ENCODE assay signal across 2 cellular contexts in genomic region chr10:91164520-91165065, GRCh38.
TF ChIP-seq lines count a peak whose summit lies in the region.

No MANE protein-coding gene starts in this region.

TF ChIP-seq in H1, 55 proteins besides CTCF, POLR2A, EP300 and RAD21:
- TF ChIP-seq CEBPB (IDR thresholded peaks at IDR 0.05; ENCODE audit: low read depth, low read length) (no peak), SUZ12 (IDR thresholded peaks at IDR 0.05; ENCODE audit: low read length) (no peak), HDAC2 (IDR thresholded peaks at IDR 0.05; ENCODE audit: borderline replicate concordance in 1 of 2, low read depth in 2 of 2, low read length in 2 of 2) (no peak), BRCA1 (IDR thresholded peaks at IDR 0.05; ENCODE audit: low read depth, low read length) (no peak), CTBP2 (IDR thresholded peaks at IDR 0.05; ENCODE audit: borderline replicate concordance, insufficient read depth, insufficient read length, low read length) (no peak), YY1 (IDR thresholded peaks at IDR 0.05; ENCODE audit: low read depth, low read length) (no peak)

TF ChIP-seq in neural cell, 6 proteins besides CTCF, POLR2A, EP300 and RAD21:
- TF ChIP-seq EZH2 (IDR thresholded peaks at IDR 0.05; ENCODE audit: borderline replicate concordance, insufficient read depth, low read length, poor library complexity, severe bottlenecking) (no peak), SMC3 (conservative IDR thresholded peaks at IDR 0.05; ENCODE audit: poor library complexity) (no peak), MXI1 (conservative IDR thresholded peaks at IDR 0.05; ENCODE audit: poor library complexity, severe bottlenecking) (no peak), REST (IDR thresholded peaks at IDR 0.05; ENCODE audit: borderline replicate concordance) (no peak), TAF1 (IDR thresholded peaks at IDR 0.05; ENCODE audit: low read depth) (no peak), POLR2AphosphoS5 (IDR thresholded peaks at IDR 0.05) (no peak)
